In genomic region chr11:108160970-108161566, GRCh38 we compare ENCODE assay signal across 10 cellular contexts. TPM values are rescaled to one million over a fixed set of nuclear protein-coding genes. Genes with fewer than 3 reads are reported as not detected.
DNase-seq lines count a peak whose midpoint lies in the region; ATAC-seq and TF ChIP-seq lines count a peak whose summit lies in the region.
"Had no signal": no experiment of that assay in that cellular context is flagged by ENCODE, and none has a peak within 500 bp of the region (broad histone marks: within the 10 kb centered on the region; RNA-seq: fewer than 3 reads in every experiment).

No MANE protein-coding gene starts in this region.

- H3K4me3 Mint-ChIP-seq in activated T-cell treated with anti-CD3 and anti-CD28 coated beads, Interleukin-2, amount 50 U/mL, for 4 hours, result no peak overlapping the region

- no peak for DNase-seq in activated T-cell treated with anti-CD3 and anti-CD28 coated beads, Interleukin-2, amount 50 U/mL, for 4 hours
- no peak for DNase-seq in activated T-cell treated with anti-CD3 and anti-CD28 coated beads, Interleukin-2, amount 50 U/mL, for 1 hour
- DNase-seq in NB4 (ENCODE audit: low read depth) (peak; percentile 41), spleen (no peak), heart left ventricle (no peak), NCI-H2171 treated with DMSO at 0.1 percent for 48 hours (lab: John Stamatoyannopoulos, UW) (no peak), medulla oblongata (ENCODE audit: extremely low spot score) (no peak)

- H3K27ac ChIP-seq in spleen (peak overlapping the region in 5 of 8 donors; percentile 1 to 48 (median 38)), heart left ventricle (no peak overlapping the region)
- H3K27ac ChIP-seq: parathyroid adenoma, VCaP had no signal

- no peaks in the 10 kb centered on the region for H3K9me3 Mint-ChIP-seq in activated T-cell treated with anti-CD3 and anti-CD28 coated beads, Interleukin-2, amount 50 U/mL, for 4 hours

- H3K9me3 ChIP-seq in spleen, result no peaks in the 10 kb centered on the region
- no peaks in the 10 kb centered on the region for H3K9me3 ChIP-seq in heart left ventricle

- H3K27me3 Mint-ChIP-seq in activated T-cell treated with anti-CD3 and anti-CD28 coated beads, Interleukin-2, amount 50 U/mL, for 4 hours (ENCODE audit: low read depth), result no peaks in the 10 kb centered on the region

- H3K36me3 ChIP-seq in spleen (peaks cover 0 to 100% (median 73%) of the 10 kb centered on the region in 6 donors), heart left ventricle (peaks cover 0 to 100% (median 94%) of the 10 kb centered on the region in 9 donors)

- ATAC-seq in activated T-cell treated with anti-CD3 and anti-CD28 coated beads, Interleukin-2, amount 50 U/mL, for 4 hours, result peak; percentile 67 to 70
- ATAC-seq in HG02763 (IDR thresholded peaks at IDR 0.05; ENCODE audit: unreplicated experiment) (peak; percentile 96), heart left ventricle (no peak)

- TF ChIP-seq POLR2A in NB4 (IDR thresholded peaks at IDR 0.05; ENCODE audit: extremely low read depth, insufficient read length) (no peak), spleen (IDR thresholded peaks at IDR 0.05) (no peak), heart left ventricle (IDR thresholded peaks at IDR 0.05) (no peak)

- WGBS in spleen, 5 donors, result 76 to 81% (median 77%) methylated on average over 5 of the region's 5 CpGs
- WGBS in heart left ventricle, 4 donors, result 93 to 97% (median 95%) methylated on average over 5 of the region's 5 CpGs

- H3K27me3 ChIP-seq in spleen (replicated peaks in 1 of 7), result no peaks in the 10 kb centered on the region
- H3K27me3 ChIP-seq in heart left ventricle, result no peaks in the 10 kb centered on the region

- peaks cover 0 to 12% (median 2%) of the 10 kb centered on the region in 6 donors for H3K4me1 ChIP-seq in spleen
- no peaks in the 10 kb centered on the region for H3K4me1 ChIP-seq in heart left ventricle
- H3K4me1 ChIP-seq: parathyroid adenoma had no signal

- no peak for TF ChIP-seq CTCF in NB4 (IDR thresholded peaks at IDR 0.05; ENCODE audit: low read depth, low read length)
- TF ChIP-seq CTCF in spleen (IDR thresholded peaks at IDR 0.05 in 8 of 11, conservative IDR thresholded peaks at IDR 0.05 in 3 of 11), result no peak
- no peak for TF ChIP-seq CTCF in heart left ventricle (IDR thresholded peaks at IDR 0.05)

- no peak overlapping the region for H3K4me3 ChIP-seq in NB4 (ENCODE audit: low read depth, low read length)
- no peak overlapping the region for H3K4me3 ChIP-seq in spleen
- no peak overlapping the region for H3K4me3 ChIP-seq in heart left ventricle

- intact Hi-C loops in spleen (cut with DNase I; ENCODE audit: low total_unique reads) (loop anchor here (10.0 kb wide), 1 partner anchor 64 kb away; the partner anchor contains the start of genes ATM and NPAT), heart left ventricle (cut with DNase I) (no loop called here)

- H3K36me3 Mint-ChIP-seq in activated T-cell treated with anti-CD3 and anti-CD28 coated beads, Interleukin-2, amount 50 U/mL, for 4 hours (ENCODE audit: insufficient read depth), result peaks cover 21% of the 10 kb centered on the region

- peaks cover 8% of the 10 kb centered on the region for H3K4me1 Mint-ChIP-seq in activated T-cell treated with anti-CD3 and anti-CD28 coated beads, Interleukin-2, amount 50 U/mL, for 4 hours (ENCODE audit: low read depth)

RNA-seq across cellular contexts. Expression of gene ACAT1, which starts 39.7 kb away (rescaled TPM):
- total RNA-seq in activated T-cell treated with anti-CD3 and anti-CD28 coated beads, Interleukin-2, amount 50 U/mL, for 4 hours, result 10 to 100 TPM; 42.1 to 52.8 (median 47.6) TPM
- total RNA-seq in spleen (100 to 1,000 TPM in 1 of 7 donors, 10 to 100 TPM in 6; 33.8 to 106 (median 61.6) TPM), heart left ventricle (1,000 to 10,000 TPM in 1 of 9 donors, 100 to 1,000 TPM in 8; 206 to 1,337 (median 394) TPM)
- polyA plus RNA-seq in spleen (10 to 100 TPM; 38.1 to 56.1 (median 53.8) TPM), heart left ventricle (100 to 1,000 TPM; 166 to 360 TPM)

Comparison
In these comparisons a context has a peak if more than half of its experiments do, and no peak if none do; other contexts are left out.
1. ATAC-seq: peak in activated T-cell treated with anti-CD3 and anti-CD28 coated beads, Interleukin-2, amount 50 U/mL, for 4 hours (2 of 2) and HG02763 (single experiment); none in heart left ventricle (0 of 4).
2. H3K27ac ChIP-seq: peak in spleen (5 of 8); none in heart left ventricle (0 of 12).